9 cellular contexts compared by ENCODE assay signal in genomic region chr11:134033276-134033675, GRCh38. TPM values are rescaled to one million over a fixed set of nuclear protein-coding genes. Genes with fewer than 3 reads are reported as not detected.
DNase-seq lines count a peak whose midpoint lies in the region; ATAC-seq and TF ChIP-seq lines count a peak whose summit lies in the region.
"Had no signal": no experiment of that assay in that cellular context is flagged by ENCODE, and none has a peak within 500 bp of the region (broad histone marks: within the 10 kb centered on the region; RNA-seq: fewer than 3 reads in every experiment).

No MANE protein-coding gene starts in this region.

- peaks cover 49% of the 10 kb centered on the region for H3K4me1 Mint-ChIP-seq in activated CD4-positive, alpha-beta T cell treated with anti-CD3 and anti-CD28 coated beads, Interleukin-2, amount 10 ng/mL, durations not matched to agents 24 days and 14 days

- no peak overlapping the region for H3K18ac ChIP-seq in mesendoderm (ENCODE audit: low read length)

- H3K56ac ChIP-seq in mesendoderm (ENCODE audit: low read length) = peak overlapping the region; percentile 73

- no peak overlapping the region for H3K9ac ChIP-seq in mesendoderm (ENCODE audit: low read length)

- no peak overlapping the region for H3K4ac ChIP-seq in mesendoderm (ENCODE audit: low read depth, low read length)

- peak overlapping the region; percentile 77 to 91 for H3K27ac ChIP-seq in ascending aorta
- H3K27ac ChIP-seq in mesendoderm (ENCODE audit: low read depth, low read length) = no peak overlapping the region
- peak overlapping the region; percentile 91 to 97 for H3K27ac ChIP-seq in testis

- TF ChIP-seq POLR2A in testis (IDR thresholded peaks at IDR 0.05) = no peak

- no peak for TF ChIP-seq CTCF in ascending aorta (IDR thresholded peaks at IDR 0.05)
- TF ChIP-seq CTCF in testis (IDR thresholded peaks at IDR 0.05) = no peak

- H3K36me3 ChIP-seq in ascending aorta (no peaks in the 10 kb centered on the region), mesendoderm (ENCODE audit: control insufficient read depth, insufficient read depth, low read length) (no peaks in the 10 kb centered on the region), testis (ENCODE audit: low read depth, missing control alignments) (no peaks in the 10 kb centered on the region)

- H4K8ac ChIP-seq in mesendoderm (ENCODE audit: low read depth, low read length) = no peak overlapping the region

- peak overlapping the region; percentile 73 for H3K27ac Mint-ChIP-seq in activated CD4-positive, alpha-beta T cell treated with anti-CD3 and anti-CD28 coated beads, Interleukin-2, amount 10 ng/mL, durations not matched to agents 24 days and 14 days

- H4K5ac ChIP-seq in mesendoderm (ENCODE audit: low read length) = no peak overlapping the region

- H2BK5ac ChIP-seq in mesendoderm (ENCODE audit: low read length) = no peak overlapping the region

- DNase-seq in activated CD4-positive, alpha-beta T cell treated with anti-CD3 and anti-CD28 coated beads, Interleukin-2, amount 10 ng/mL, durations not matched to agents 24 days and 14 days = no peak
- DNase-seq in activated CD4-positive, alpha-beta T cell treated with anti-CD3 and anti-CD28 coated beads for 4 hours = no peak
- DNase-seq in ascending aorta (ENCODE audit: low spot score in 2 of 2) (no peak), mesendoderm (no peak), testis (no peak), SHP77 treated with DMSO at 0.1 percent for 48 hours (lab: John Stamatoyannopoulos, UW) (no peak), T-helper 9 cell (no peak)

- ATAC-seq in GM18858 (IDR thresholded peaks at IDR 0.05; ENCODE audit: unreplicated experiment) = no peak

- no peak overlapping the region for H3K4me2 ChIP-seq in mesendoderm (ENCODE audit: low read length)

- peak overlapping the region; percentile 54 for H3K4me3 Mint-ChIP-seq in activated CD4-positive, alpha-beta T cell treated with anti-CD3 and anti-CD28 coated beads, Interleukin-2, amount 10 ng/mL, durations not matched to agents 24 days and 14 days

- H3K9me3 ChIP-seq in ascending aorta (no peaks in the 10 kb centered on the region), testis (no peaks in the 10 kb centered on the region)

- H3K4me3 ChIP-seq in ascending aorta (peak overlapping the region in 1 of 2 donors; percentile 52), mesendoderm (ENCODE audit: low read length) (no peak overlapping the region), testis (no peak overlapping the region)

- no peaks in the 10 kb centered on the region for H3K27me3 ChIP-seq in ascending aorta
- no peaks in the 10 kb centered on the region for H3K27me3 ChIP-seq in mesendoderm (ENCODE audit: insufficient read depth, low read length, poor library complexity)
- H3K27me3 ChIP-seq in testis = no peaks in the 10 kb centered on the region

- H2AK5ac ChIP-seq in mesendoderm (ENCODE audit: low read length) = peak overlapping the region; percentile 38

- no peak overlapping the region for H3K23ac ChIP-seq in mesendoderm (ENCODE audit: low read length)

- no peak overlapping the region for H2BK15ac ChIP-seq in mesendoderm (replicated peaks; ENCODE audit: low read depth)

- intact Hi-C loops in activated CD4-positive, alpha-beta T cell treated with anti-CD3 and anti-CD28 coated beads, Interleukin-2, amount 10 ng/mL, durations not matched to agents 24 days and 14 days (cut with micrococcal nuclease) = no loop called here
- intact Hi-C loops in ascending aorta (cut with DNase I) (no loop called here), testis (cut with DNase I; ENCODE audit: low total_unique reads) (loop anchor here (10.0 kb wide), 1 partner anchor 78 kb away; the partner anchor contains the start of gene IGSF9B)

- H3K9me3 Mint-ChIP-seq in activated CD4-positive, alpha-beta T cell treated with anti-CD3 and anti-CD28 coated beads, Interleukin-2, amount 10 ng/mL, durations not matched to agents 24 days and 14 days = no peaks in the 10 kb centered on the region

- peaks cover 7% of the 10 kb centered on the region for H3K27me3 Mint-ChIP-seq in activated CD4-positive, alpha-beta T cell treated with anti-CD3 and anti-CD28 coated beads, Interleukin-2, amount 10 ng/mL, durations not matched to agents 24 days and 14 days

- no CpG with 5 or more reads among the region's 9 CpGs for WGBS in mesendoderm (ENCODE audit: extremely low coverage, insufficient coverage, low lambda C conversion rate)
- 74 to 92% methylated on average over 6 to 9 of the region's 9 CpGs for WGBS in testis, 2 donors

- peaks cover 5% of the 10 kb centered on the region for H3K36me3 Mint-ChIP-seq in activated CD4-positive, alpha-beta T cell treated with anti-CD3 and anti-CD28 coated beads, Interleukin-2, amount 10 ng/mL, durations not matched to agents 24 days and 14 days (ENCODE audit: low read depth)
- H3K36me3 Mint-ChIP-seq: natural killer cell had no signal

- no peaks in the 10 kb centered on the region for H3K79me1 ChIP-seq in mesendoderm (ENCODE audit: low read length)

- H3K79me2 ChIP-seq in mesendoderm (ENCODE audit: control insufficient read depth, insufficient read depth, low read length) = no peaks in the 10 kb centered on the region

- no peak overlapping the region for H2BK120ac ChIP-seq in mesendoderm (ENCODE audit: low read depth, low read length)

- H3K4me1 ChIP-seq in ascending aorta = peaks cover 19 to 20% of the 10 kb centered on the region in 2 donors
- peaks cover 12% of the 10 kb centered on the region for H3K4me1 ChIP-seq in mesendoderm (ENCODE audit: control insufficient read depth, low read depth, low read length)
- peaks cover 47% of the 10 kb centered on the region for H3K4me1 ChIP-seq in testis

RNA-seq across cellular contexts. Expression of gene JAM3, which starts 35.6 kb away (rescaled TPM):
- total RNA-seq in activated CD4-positive, alpha-beta T cell treated with anti-CD3 and anti-CD28 coated beads, Interleukin-2, amount 10 ng/mL, durations not matched to agents 24 days and 14 days = 4.7 and 5.0 TPM in 2 replicates
- total RNA-seq in ascending aorta (59.8 TPM), testis (100 to 1,000 TPM; 172 to 188 TPM)
- polyA plus RNA-seq in mesendoderm (2013, experiment 1 of 2) = 21.5 TPM
- 21.3 TPM for polyA plus RNA-seq in mesendoderm (2013, experiment 2 of 2)
- polyA plus RNA-seq in testis (ENCODE audit: insufficient read depth, low read depth, low replicate concordance) = 81.0 TPM

Comparison
In these comparisons a context has a peak if more than half of its experiments do, and no peak if none do; other contexts are left out.
1. RNA of gene JAM3, which starts 35.6 kb away (total RNA-seq): 172 to 188 TPM in testis and 59.8 TPM in ascending aorta (single experiment); 4.7 to 5.0 TPM in activated CD4-positive, alpha-beta T cell treated with anti-CD3 and anti-CD28 coated beads, Interleukin-2, amount 10 ng/mL, durations not matched to agents 24 days and 14 days; every median in the first group is over 10 times any median in the second.